8 cellular contexts compared by ENCODE assay signal in the genomic region with DNA sequence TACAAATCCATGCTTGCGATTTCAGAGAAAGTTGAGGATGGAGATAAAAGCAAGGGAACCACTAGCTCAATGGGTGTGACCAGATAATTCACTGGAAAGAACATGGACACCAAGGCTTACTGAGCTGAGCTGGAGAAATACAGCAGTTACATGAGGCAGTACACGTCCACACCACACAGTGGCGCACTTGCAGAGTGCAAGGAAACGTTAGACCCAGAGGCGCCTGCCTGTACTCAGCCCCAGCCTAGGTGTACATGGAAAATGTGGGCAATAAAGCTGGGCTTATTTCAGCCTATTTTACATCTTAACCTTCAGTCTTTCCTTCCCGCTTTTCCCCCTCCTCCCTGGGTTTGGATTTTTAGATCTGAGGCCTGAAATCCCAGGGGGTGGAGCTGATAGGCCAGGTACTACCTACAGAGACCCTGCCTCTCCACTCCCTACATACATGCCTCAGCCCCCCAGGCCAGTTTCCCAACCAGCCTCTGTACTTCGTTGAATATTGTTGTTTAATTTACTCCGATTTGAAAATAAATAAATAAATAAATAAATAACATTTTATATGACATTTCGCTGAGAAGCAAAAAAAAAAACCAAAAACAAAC.
DNase-seq lines count a peak whose midpoint lies in the region; ATAC-seq and TF ChIP-seq lines count a peak whose summit lies in the region.

No MANE protein-coding gene starts in this region.

- H3K4me3 ChIP-seq in adrenal gland, result no peak overlapping the region
- H3K4me3 ChIP-seq in retinal pigment epithelial cell (ENCODE audit: low read length), result no peak overlapping the region

- WGBS in adrenal gland, 4 donors, result 18 to 28% (median 22%) methylated on average over 9 of the region's 9 CpGs

- ATAC-seq in GM18499 (IDR thresholded peaks at IDR 0.05; ENCODE audit: insufficient read depth, unreplicated experiment) (peak; percentile 84), HG02870 (IDR thresholded peaks at IDR 0.05; ENCODE audit: unreplicated experiment) (peak; percentile 97), left ventricle myocardium superior (peak; percentile 98)

- TF ChIP-seq CTCF in 22Rv1 (IDR thresholded peaks at IDR 0.05), result peak; percentile 92
- TF ChIP-seq CTCF in adrenal gland (IDR thresholded peaks at IDR 0.05), result peak; percentile 78 to 91 (median 87)
- TF ChIP-seq CTCF in retinal pigment epithelial cell (conservative IDR thresholded peaks at IDR 0.05; ENCODE audit: low read depth, low read length), result peak; percentile 95

- H3K4me1 ChIP-seq in adrenal gland (replicated peaks in 1 of 2), result no peaks in the 10 kb centered on the region

- no peaks in the 10 kb centered on the region for H3K27me3 ChIP-seq in adrenal gland

- no peaks in the 10 kb centered on the region for H3K9me3 ChIP-seq in adrenal gland (replicated peaks in 1 of 3)

- H3K27ac ChIP-seq in 22Rv1 (no peak overlapping the region), adrenal gland (no peak overlapping the region)

- peak; percentile 68 to 87 (median 77) for DNase-seq in NCI-H1417 (lab: John Stamatoyannopoulos, UW)
- DNase-seq in SKM-1 treated with dmso at 0.1 percent for 144 hours (lab: John Stamatoyannopoulos, UW; ENCODE audit: unreplicated experiment), result peak; percentile 73
- peak; percentile 73 to 94 (median 87) for DNase-seq in adrenal gland
- peak; percentile 89 for DNase-seq in left ventricle myocardium superior
- peak; percentile 40 for DNase-seq in retinal pigment epithelial cell (ENCODE audit: low read depth)

- no peaks in the 10 kb centered on the region for H3K36me3 ChIP-seq in adrenal gland (replicated peaks in 1 of 2)

- intact Hi-C loops in adrenal gland (cut with DNase I) (loop anchor here (5.0 to 10.0 kb wide), 2 partner anchors 163 to 244 kb away; no protein-coding TSS in a partner anchor), left ventricle myocardium superior (cut with micrococcal nuclease) (no loop called here)

- TF ChIP-seq POLR2A in adrenal gland (IDR thresholded peaks at IDR 0.05), result no peak
